ENCODE assay signal across 8 cellular contexts in genomic region chr6:64280569-64280968, GRCh38.
DNase-seq lines count a peak whose midpoint lies in the region; ATAC-seq and TF ChIP-seq lines count a peak whose summit lies in the region.

No MANE protein-coding gene starts in this region.

- no peak for DNase-seq in AG09309 (ENCODE audit: low read depth)
- peak; percentile 19 for DNase-seq in HEK293T (ENCODE audit: extremely low spot score)
- DNase-seq in Peyer's patch: peak in 1 of 3 donors; percentile 63
- peak; percentile 35 for DNase-seq in glomerular visceral epithelial cell (ENCODE audit: extremely low spot score)
- no peak for DNase-seq in stimulated activated CD4-positive, alpha-beta T cell treated with anti-CD3 and anti-CD28 coated beads, Interleukin-15, amount 100 ng/mL, for 24 hours
- DNase-seq in SKM-1 treated with dmso at 0.1 percent for 144 hours (lab: John Stamatoyannopoulos, UW; ENCODE audit: unreplicated experiment): no peak
- no peak for DNase-seq in activated T-cell treated with anti-CD3 and anti-CD28 coated beads, Interleukin-2, amount 50 U/mL, for 48 hours

- H3K27ac ChIP-seq in Peyer's patch: no peak overlapping the region

- H3K4me1 ChIP-seq in Peyer's patch: no peaks in the 10 kb centered on the region

- no peak for TF ChIP-seq POLR2A in Peyer's patch (IDR thresholded peaks at IDR 0.05)

- no peak for ATAC-seq in GM21447 (IDR thresholded peaks at IDR 0.05; ENCODE audit: unreplicated experiment)

- POLR2A ChIA-PET in HEK293T (lab: Yijun Ruan, JAX): no interaction called here

- no peaks in the 10 kb centered on the region for H3K9me3 ChIP-seq in Peyer's patch

- H3K4me3 ChIP-seq in AG09309 (ENCODE audit: control insufficient read depth, low read depth, low read length) (no peak overlapping the region), Peyer's patch (no peak overlapping the region)

- no peaks in the 10 kb centered on the region for H3K36me3 ChIP-seq in Peyer's patch

- peak; percentile 16 for TF ChIP-seq CTCF in AG09309 (IDR thresholded peaks at IDR 0.05; ENCODE audit: control insufficient read depth, insufficient read depth, low read depth, low read length, missing control alignments)
- peak in 4 of 6 experiments; percentile 29 to 88 (median 72) for TF ChIP-seq CTCF in Peyer's patch (IDR thresholded peaks at IDR 0.05)

- CTCF ChIA-PET in HEK293T (lab: Yijun Ruan, JAX): interaction anchor here (0.5 kb wide), 1 partner anchor 427 kb away, joined by 3 read pairs; no protein-coding TSS in a partner anchor

- no peaks in the 10 kb centered on the region for H3K27me3 ChIP-seq in Peyer's patch

TF ChIP-seq in HEK293T, 16 proteins besides CTCF, POLR2A, EP300 and RAD21:
- TF ChIP-seq CTBP1 (IDR thresholded peaks at IDR 0.05; ENCODE audit: borderline replicate concordance) (no peak), FOXK2 (IDR thresholded peaks at IDR 0.05) (no peak), TARDBP (IDR thresholded peaks at IDR 0.05) (no peak), ELF4 (IDR thresholded peaks at IDR 0.05) (no peak), FOXM1 (IDR thresholded peaks at IDR 0.05; ENCODE audit: borderline replicate concordance) (no peak), L3MBTL2 (conservative IDR thresholded peaks at IDR 0.05) (no peak), ARNT (IDR thresholded peaks at IDR 0.05) (no peak), PKNOX1 (IDR thresholded peaks at IDR 0.05) (no peak)

Comparison
In these comparisons a context has a peak if more than half of its experiments do, and no peak if none do; other contexts are left out.
1. DNase-seq: peak in HEK293T (single experiment) and glomerular visceral epithelial cell (single experiment); none in AG09309 (single experiment), stimulated activated CD4-positive, alpha-beta T cell treated with anti-CD3 and anti-CD28 coated beads, Interleukin-15, amount 100 ng/mL, for 24 hours (single experiment), SKM-1 treated with dmso at 0.1 percent for 144 hours (single experiment) and activated T-cell treated with anti-CD3 and anti-CD28 coated beads, Interleukin-2, amount 50 U/mL, for 48 hours (0 of 2).